Comparison of ENCODE assay signal across 9 cellular contexts in genomic region chr3:52845691-52846426, GRCh38. TPM values are rescaled to one million over a fixed set of nuclear protein-coding genes. Genes with fewer than 3 reads are reported as not detected.
DNase-seq lines count a peak whose midpoint lies in the region; ATAC-seq and TF ChIP-seq lines count a peak whose summit lies in the region.
"Had no signal": no experiment of that assay in that cellular context is flagged by ENCODE, and none has a peak within 500 bp of the region (broad histone marks: within the 10 kb centered on the region; RNA-seq: fewer than 3 reads in every experiment).

No MANE protein-coding gene starts in this region.

- H3K4me3 ChIP-seq in epithelial cell of esophagus (ENCODE audit: low read length), result no peak overlapping the region
- no peak overlapping the region for H3K4me3 ChIP-seq in suprapubic skin
- H3K4me3 ChIP-seq: lung had no signal

- no peaks in the 10 kb centered on the region for H3K27me3 ChIP-seq in suprapubic skin

- peaks cover 51% of the 10 kb centered on the region for H3K36me3 ChIP-seq in suprapubic skin

- peak overlapping the region; percentile 58 for H3K27ac ChIP-seq in suprapubic skin

- H3K9me3 ChIP-seq in suprapubic skin, result no peaks in the 10 kb centered on the region

- no peak for ATAC-seq in HG03469 (IDR thresholded peaks at IDR 0.05; ENCODE audit: unreplicated experiment)

- whole genome bisulfite sequencing in suprapubic skin, result 72% methylated on average over 7 of the region's 7 CpGs

- TF ChIP-seq EP300 in suprapubic skin (IDR thresholded peaks at IDR 0.05), result no peak

- H3K4me1 ChIP-seq in suprapubic skin, result peaks cover 31% of the 10 kb centered on the region

- TF ChIP-seq CTCF in epithelial cell of esophagus (IDR thresholded peaks at IDR 0.05; ENCODE audit: insufficient read depth, low read depth, low read length, missing control alignments) (peak; percentile 34), suprapubic skin (IDR thresholded peaks at IDR 0.05) (peak in 1 of 2 donors; percentile 36)

- DNase-seq in NCI-H2227 treated with DMSO at 0.1 percent for 48 hours (lab: John Stamatoyannopoulos, UW) (peak; percentile 1), NCI-H2227 (lab: John Stamatoyannopoulos, UW; ENCODE audit: unreplicated experiment) (no peak), epithelial cell of esophagus (ENCODE audit: low read depth) (no peak), suprapubic skin (ENCODE audit: low spot score in 2 of 2) (no peak), T1000 (lab: John Stamatoyannopoulos, UW) (no peak)
- DNase-seq: ACHN, NCI-H748 treated with DMSO at 0.1 percent for 48 hours had no signal

- no peak for TF ChIP-seq POLR2A in suprapubic skin (IDR thresholded peaks at IDR 0.05)

RNA-seq across cellular contexts. Expression of gene MUSTN1, which starts 11.0 kb away (rescaled TPM):
- 10 to 100 TPM in 2 of 4 donors, 1 to 10 TPM in 2; 1.6 to 14.5 (median 8.3) TPM for total RNA-seq in suprapubic skin

RNA-seq across cellular contexts. Expression of gene ITIH4, which starts 15.4 kb away (rescaled TPM):
- total RNA-seq in suprapubic skin, result 10 to 100 TPM in 1 of 4 donors, 1 to 10 TPM in 3; 2.1 to 12.2 (median 4.6) TPM

RNA-seq across cellular contexts. Expression of gene ITIH3, which starts 51.3 kb away (rescaled TPM):
- 1 to 10 TPM in 2 of 4 donors, under 1 TPM in 2; 0.18 to 5.6 (median 1.2) TPM for total RNA-seq in suprapubic skin

RNA-seq across cellular contexts. Expression of gene STIMATE, which starts 51.5 kb away (rescaled TPM):
- total RNA-seq in suprapubic skin, result 10 to 100 TPM; 15.9 to 25.7 (median 19.3) TPM
